ENCODE assay signal across 8 cellular contexts in genomic region chr2:138829326-138829725, GRCh38. TPM values are rescaled to one million over a fixed set of nuclear protein-coding genes. Genes with fewer than 3 reads are reported as not detected.
A peak's percentile ranks its signal among the peaks of the same experiment; 100 is the strongest.
DNase-seq lines count a peak whose midpoint lies in the region; ATAC-seq, FAIRE-seq and TF ChIP-seq lines count a peak whose summit lies in the region.

No MANE protein-coding gene starts in this region.

- TF ChIP-seq CTCF in BE2C (IDR thresholded peaks at IDR 0.05; ENCODE audit: low read depth, low read length): peak; percentile 64
- TF ChIP-seq CTCF in right lobe of liver (IDR thresholded peaks at IDR 0.05): peak; percentile 24 to 34 (median 30)

- H3K9me3 Mint-ChIP-seq in activated naive CD4-positive, alpha-beta T cell treated with anti-CD3 and anti-CD28 coated beads, Interleukin-2, amount 10 ng/mL, durations not matched to agents 7 days and 5 days: no peaks in the 10 kb centered on the region

- H3K27me3 Mint-ChIP-seq in activated naive CD4-positive, alpha-beta T cell treated with anti-CD3 and anti-CD28 coated beads, Interleukin-2, amount 10 ng/mL, durations not matched to agents 7 days and 5 days: peaks cover 6% of the 10 kb centered on the region

- CTCF ChIA-PET in activated naive CD4-positive, alpha-beta T cell treated with anti-CD3 and anti-CD28 coated beads, Interleukin-2, amount 10 ng/mL, durations not matched to agents 7 days and 5 days (lab: Charles Lee): no interaction called here

- no peak for FAIRE-seq in GM18507 (lab: Jason Lieb, UNC)

- intact Hi-C loops in right lobe of liver (cut with DNase I): no loop called here

- H3K4me1 ChIP-seq in BE2C (no peaks in the 10 kb centered on the region), right lobe of liver (no peaks in the 10 kb centered on the region)

- ATAC-seq in HG03045 (IDR thresholded peaks at IDR 0.05; ENCODE audit: unreplicated experiment): peak; percentile 58
- ATAC-seq in right lobe of liver: peak; percentile 49 to 77 (median 68)

- H3K36me3 Mint-ChIP-seq in activated naive CD4-positive, alpha-beta T cell treated with anti-CD3 and anti-CD28 coated beads, Interleukin-2, amount 10 ng/mL, durations not matched to agents 7 days and 5 days: no peaks in the 10 kb centered on the region

- 21% methylated on average over 2 of the region's 2 CpGs for WGBS in right lobe of liver (ENCODE audit: insufficient coverage, low coverage, low lambda C conversion rate, missing lambda C conversion rate)

- no peaks in the 10 kb centered on the region for H3K4me1 Mint-ChIP-seq in activated naive CD4-positive, alpha-beta T cell treated with anti-CD3 and anti-CD28 coated beads, Interleukin-2, amount 10 ng/mL, durations not matched to agents 7 days and 5 days

- DNase-seq in BE2C (peak; percentile 66), GM18507 (ENCODE audit: extremely low spot score, insufficient read length, low read depth) (peak; percentile 2), NCI-H526 treated with DMSO at 0.1 percent for 48 hours (lab: John Stamatoyannopoulos, UW) (peak; percentile 21), right lobe of liver (peak in 1 of 3 donors; percentile 27), mesenteric fat pad (ENCODE audit: low spot score) (no peak), GM03348 (ENCODE audit: low spot score) (no peak)
- DNase-seq in activated naive CD4-positive, alpha-beta T cell treated with anti-CD3 and anti-CD28 coated beads, Interleukin-2, amount 10 ng/mL, durations not matched to agents 7 days and 5 days: peak; percentile 39

- no peak for TF ChIP-seq POLR2A in right lobe of liver (IDR thresholded peaks at IDR 0.05)

- no peak overlapping the region for H3K27ac ChIP-seq in right lobe of liver

- H3K27me3 ChIP-seq in BE2C: no peaks in the 10 kb centered on the region
- no peaks in the 10 kb centered on the region for H3K27me3 ChIP-seq in right lobe of liver

- H3K4me3 ChIP-seq in BE2C (ENCODE audit: low read depth, low read length): no peak overlapping the region
- no peak overlapping the region for H3K4me3 ChIP-seq in right lobe of liver

- H3K36me3 ChIP-seq in BE2C (no peaks in the 10 kb centered on the region), right lobe of liver (no peaks in the 10 kb centered on the region)

- no peak overlapping the region for H3K4me3 Mint-ChIP-seq in activated naive CD4-positive, alpha-beta T cell treated with anti-CD3 and anti-CD28 coated beads, Interleukin-2, amount 10 ng/mL, durations not matched to agents 7 days and 5 days

- H3K9me3 ChIP-seq in BE2C (no peaks in the 10 kb centered on the region), right lobe of liver (no peaks in the 10 kb centered on the region)

- H3K27ac Mint-ChIP-seq in activated naive CD4-positive, alpha-beta T cell treated with anti-CD3 and anti-CD28 coated beads, Interleukin-2, amount 10 ng/mL, durations not matched to agents 7 days and 5 days: no peak overlapping the region

RNA-seq across cellular contexts. Expression of gene NXPH2, which starts 49.1 kb away (rescaled TPM):
- not detected for polyA plus RNA-seq in BE2C (2012; ENCODE audit: insufficient read depth, insufficient read length, low read depth)
- total RNA-seq in right lobe of liver: not detected
- not detected for total RNA-seq in mesenteric fat pad

Comparison
In these comparisons a context has a peak if more than half of its experiments do, and no peak if none do; other contexts are left out.
1. DNase-seq: peak in BE2C (single experiment), GM18507 (single experiment), NCI-H526 treated with DMSO at 0.1 percent for 48 hours (single experiment) and activated naive CD4-positive, alpha-beta T cell treated with anti-CD3 and anti-CD28 coated beads, Interleukin-2, amount 10 ng/mL, durations not matched to agents 7 days and 5 days (single experiment); none in mesenteric fat pad (single experiment) and GM03348 (single experiment).